ENCODE assay signal across 8 cellular contexts in genomic region chr1:183871142-183871541, GRCh38.
DNase-seq lines count a peak whose midpoint lies in the region; ATAC-seq and TF ChIP-seq lines count a peak whose summit lies in the region.

No MANE protein-coding gene starts in this region.

- peak overlapping the region; percentile 89 to 97 (median 94) for H3K27ac ChIP-seq in BLaER1 treated with 17β-estradiol and CSF1 and Interleukin-3, amounts not matched to agents 10 nM and 100 nM

- no peak for TF ChIP-seq CTCF in endothelial cell (IDR thresholded peaks at IDR 0.05; ENCODE audit: unreplicated experiment)

- ATAC-seq in GM21360 (IDR thresholded peaks at IDR 0.05; ENCODE audit: unreplicated experiment) = no peak
- no peak for ATAC-seq in GM19328 (IDR thresholded peaks at IDR 0.05; ENCODE audit: unreplicated experiment)

- no peaks in the 10 kb centered on the region for H3K27me3 ChIP-seq in BLaER1 treated with 17β-estradiol and CSF1 and Interleukin-3, amounts not matched to agents 10 nM and 100 nM

- H3K27ac Mint-ChIP-seq in endothelial cell (ENCODE audit: unreplicated experiment) = peak overlapping the region; percentile 98

- peak; percentile 20 for DNase-seq in NCI-H1694 treated with DMSO at 0.1 percent for 48 hours (lab: John Stamatoyannopoulos, UW)
- peak; percentile 18 for DNase-seq in endothelial cell (ENCODE audit: low spot score)
- DNase-seq in myocyte (ENCODE audit: low read depth) = peak; percentile 68
- no peak for DNase-seq in DMS79 (lab: John Stamatoyannopoulos, UW)
- no peak for DNase-seq in islet precursor cell

- peaks cover 87 to 100% (median 96%) of the 10 kb centered on the region in 10 experiments for H3K4me1 ChIP-seq in BLaER1 treated with 17β-estradiol and CSF1 and Interleukin-3, amounts not matched to agents 10 nM and 100 nM

- H3K9ac ChIP-seq in BLaER1 treated with 17β-estradiol and CSF1 and Interleukin-3, amounts not matched to agents 10 nM and 100 nM = peak overlapping the region; percentile 63 to 83 (median 78); a peak in 21 of 22 replicates

- H3K4me1 Mint-ChIP-seq in endothelial cell (ENCODE audit: unreplicated experiment) = peaks cover 67% of the 10 kb centered on the region

- H3K4me2 ChIP-seq in BLaER1 treated with 17β-estradiol and CSF1 and Interleukin-3, amounts not matched to agents 10 nM and 100 nM = peak overlapping the region; percentile 77 to 92 (median 86)

- H3K4me3 Mint-ChIP-seq in endothelial cell (ENCODE audit: unreplicated experiment) = peak overlapping the region; percentile 75

- peaks cover 0 to 6% (median 0%) of the 10 kb centered on the region in 11 experiments; a peak in 2 of 22 replicates for H3K9me3 ChIP-seq in BLaER1 treated with 17β-estradiol and CSF1 and Interleukin-3, amounts not matched to agents 10 nM and 100 nM (replicated peaks in 1 of 11)

- peaks cover 7% of the 10 kb centered on the region for H3K27me3 Mint-ChIP-seq in endothelial cell (ENCODE audit: unreplicated experiment)

- peaks cover 32 to 88% (median 49%) of the 10 kb centered on the region in 11 experiments for H3K36me3 ChIP-seq in BLaER1 treated with 17β-estradiol and CSF1 and Interleukin-3, amounts not matched to agents 10 nM and 100 nM

- peak overlapping the region in 3 of 10 experiments; percentile 1 to 31 (median 15); a peak in 3 of 20 replicates for H3K4me3 ChIP-seq in BLaER1 treated with 17β-estradiol and CSF1 and Interleukin-3, amounts not matched to agents 10 nM and 100 nM

- no peaks in the 10 kb centered on the region for H3K9me3 Mint-ChIP-seq in endothelial cell (ENCODE audit: unreplicated experiment)

- peaks cover 0 to 26% (median 0%) of the 10 kb centered on the region in 11 experiments; a peak in 2 of 22 replicates for H4K20me1 ChIP-seq in BLaER1 treated with 17β-estradiol and CSF1 and Interleukin-3, amounts not matched to agents 10 nM and 100 nM

- H3K36me3 Mint-ChIP-seq in endothelial cell (ENCODE audit: low read depth, unreplicated experiment) = peaks cover 19% of the 10 kb centered on the region

Comparison
In these comparisons a context has a peak if more than half of its experiments do, and no peak if none do; other contexts are left out.
1. DNase-seq: peak in NCI-H1694 treated with DMSO at 0.1 percent for 48 hours (single experiment), endothelial cell (single experiment) and myocyte (single experiment); none in DMS79 (single experiment) and islet precursor cell (single experiment).